In the genomic region with DNA sequence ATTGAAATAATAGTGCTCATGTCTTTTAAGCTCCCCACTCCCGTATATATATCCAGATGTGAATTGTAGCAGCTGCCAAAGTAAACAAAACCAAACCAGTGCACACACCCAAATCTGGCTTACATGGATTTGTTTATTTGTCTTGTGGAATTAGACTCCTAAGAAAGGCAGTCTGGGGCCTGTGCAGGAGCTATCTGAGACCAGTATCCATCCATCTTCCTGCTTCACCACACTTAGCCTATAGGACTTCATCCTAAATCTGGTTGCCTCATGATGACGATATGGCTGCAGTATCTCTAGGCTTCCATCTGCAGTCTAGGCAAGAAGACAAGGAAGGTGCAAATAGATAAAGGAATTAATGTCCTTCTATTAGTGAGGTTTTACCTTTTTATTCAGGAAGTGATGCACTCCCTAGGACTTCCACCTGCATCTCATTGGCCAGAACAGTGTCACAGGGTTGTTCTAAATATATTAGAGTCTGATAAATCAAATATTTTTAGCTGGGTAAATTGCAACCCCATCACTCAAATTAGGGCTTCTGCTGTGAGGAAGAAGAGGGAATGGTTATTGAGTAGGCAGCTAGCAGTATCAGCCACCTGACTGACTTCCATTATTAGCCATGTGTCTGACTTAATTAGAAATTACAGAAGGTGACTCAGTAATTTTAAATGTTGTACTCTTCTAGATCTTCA, we compare ENCODE assay signal across 1 cellular context.
TF ChIP-seq lines count a peak whose summit lies in the region.

No MANE protein-coding gene starts in this region.

TF ChIP-seq in HEK293, 187 proteins besides CTCF, POLR2A, EP300 and RAD21 (continued from another document and continues in another):
- TF ChIP-seq, protein P1, sequence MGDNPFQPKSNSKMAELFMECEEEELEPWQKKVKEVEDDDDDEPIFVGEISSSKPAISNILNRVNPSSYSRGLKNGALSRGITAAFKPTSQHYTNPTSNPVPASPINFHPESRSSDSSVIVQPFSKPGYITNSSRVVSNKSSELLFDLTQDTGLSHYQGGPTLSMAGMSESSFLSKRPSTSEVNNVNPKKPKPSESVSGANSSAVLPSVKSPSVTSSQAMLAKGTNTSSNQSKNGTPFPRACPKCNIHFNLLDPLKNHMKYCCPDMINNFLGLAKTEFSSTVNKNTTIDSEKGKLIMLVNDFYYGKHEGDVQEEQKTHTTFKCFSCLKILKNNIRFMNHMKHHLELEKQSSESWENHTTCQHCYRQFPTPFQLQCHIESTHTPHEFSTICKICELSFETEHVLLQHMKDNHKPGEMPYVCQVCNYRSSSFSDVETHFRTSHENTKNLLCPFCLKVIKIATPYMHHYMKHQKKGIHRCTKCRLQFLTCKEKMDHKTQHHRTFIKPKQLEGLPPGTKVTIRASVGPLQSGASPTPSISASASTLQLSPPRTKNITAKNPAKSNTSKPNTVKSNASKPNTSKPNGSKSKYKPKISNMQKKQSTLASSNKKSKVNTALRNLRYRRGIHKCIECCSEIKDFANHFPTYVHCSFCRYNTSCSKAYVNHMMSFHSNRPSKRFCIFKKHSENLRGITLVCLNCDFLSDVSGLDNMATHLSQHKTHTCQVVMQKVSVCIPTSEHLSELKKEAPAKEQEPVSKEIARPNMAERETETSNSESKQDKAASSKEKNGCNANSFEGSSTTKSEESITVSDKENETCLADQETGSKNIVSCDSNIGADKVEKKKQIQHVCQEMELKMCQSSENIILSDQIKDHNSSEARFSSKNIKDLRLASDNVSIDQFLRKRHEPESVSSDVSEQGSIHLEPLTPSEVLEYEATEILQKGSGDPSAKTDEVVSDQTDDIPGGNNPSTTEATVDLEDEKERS (tag by site-specific recombination; IDR thresholded peaks at IDR 0.05) = no peak
- TF ChIP-seq ZXDB (tag by site-specific recombination; IDR thresholded peaks at IDR 0.05) (peak; percentile 64), SCRT1 (tag by site-specific recombination; IDR thresholded peaks at IDR 0.05; ENCODE audit: borderline replicate concordance) (no peak), HOXA7 (CRISPR knock-in tag; IDR thresholded peaks at IDR 0.05; ENCODE audit: borderline replicate concordance) (no peak), ZBTB20 (tag by site-specific recombination; IDR thresholded peaks at IDR 0.05) (no peak), ZNF670 (tag by site-specific recombination; IDR thresholded peaks at IDR 0.05; ENCODE audit: low read depth) (no peak), WT1 (tag by site-specific recombination; IDR thresholded peaks at IDR 0.05) (peak; percentile 45), ZNF76 (tag by site-specific recombination; IDR thresholded peaks at IDR 0.05; ENCODE audit: borderline replicate concordance, low read depth) (no peak), ZSCAN16 (tag by site-specific recombination; IDR thresholded peaks at IDR 0.05) (no peak), ZNF23 (tag by site-specific recombination; IDR thresholded peaks at IDR 0.05; ENCODE audit: borderline replicate concordance) (no peak), ZNF473 (tag by site-specific recombination; IDR thresholded peaks at IDR 0.05) (no peak), ZNF302 (tag by site-specific recombination; IDR thresholded peaks at IDR 0.05; ENCODE audit: low read depth) (no peak), ZNF658 (tag by site-specific recombination; IDR thresholded peaks at IDR 0.05) (no peak), RBAK (tag by site-specific recombination; IDR thresholded peaks at IDR 0.05) (no peak), ZFP3 (tag by site-specific recombination; IDR thresholded peaks at IDR 0.05; ENCODE audit: low read depth) (no peak), ZNF155 (tag by site-specific recombination; IDR thresholded peaks at IDR 0.05) (no peak), OSR2 (tag by site-specific recombination; IDR thresholded peaks at IDR 0.05) (peak; percentile 63), ZNF843 (tag by site-specific recombination; IDR thresholded peaks at IDR 0.05) (peak; percentile 58; the same call in 1 of the 2 replicates), ZNF747 (tag by site-specific recombination; IDR thresholded peaks at IDR 0.05) (no peak), ZNF223 (tag by site-specific recombination; IDR thresholded peaks at IDR 0.05) (no peak), ZNF549 (tag by site-specific recombination; IDR thresholded peaks at IDR 0.05) (no peak), ZNF629 (tag by site-specific recombination; IDR thresholded peaks at IDR 0.05) (peak; percentile 86), KLF1 (tag by site-specific recombination; IDR thresholded peaks at IDR 0.05) (peak; percentile 48), ZNF596 (tag by site-specific recombination; IDR thresholded peaks at IDR 0.05) (no peak), KLF10 (tag by site-specific recombination; IDR thresholded peaks at IDR 0.05) (peak; percentile 59; the same call in 1 of the 2 replicates), ZNF664 (tag by site-specific recombination; IDR thresholded peaks at IDR 0.05) (no peak), TRIM28 (IDR thresholded peaks at IDR 0.05; ENCODE audit: borderline replicate concordance, low read length) (no peak; the same call in 1 of the 2 replicates), ZNF133 (tag by site-specific recombination; IDR thresholded peaks at IDR 0.05) (no peak), ZNF626 (tag by site-specific recombination; IDR thresholded peaks at IDR 0.05) (no peak), GFI1B (tag by site-specific recombination; IDR thresholded peaks at IDR 0.05) (peak; percentile 95), ZNF2 (tag by site-specific recombination; IDR thresholded peaks at IDR 0.05) (no peak)
- TF ChIP-seq, protein P2, sequence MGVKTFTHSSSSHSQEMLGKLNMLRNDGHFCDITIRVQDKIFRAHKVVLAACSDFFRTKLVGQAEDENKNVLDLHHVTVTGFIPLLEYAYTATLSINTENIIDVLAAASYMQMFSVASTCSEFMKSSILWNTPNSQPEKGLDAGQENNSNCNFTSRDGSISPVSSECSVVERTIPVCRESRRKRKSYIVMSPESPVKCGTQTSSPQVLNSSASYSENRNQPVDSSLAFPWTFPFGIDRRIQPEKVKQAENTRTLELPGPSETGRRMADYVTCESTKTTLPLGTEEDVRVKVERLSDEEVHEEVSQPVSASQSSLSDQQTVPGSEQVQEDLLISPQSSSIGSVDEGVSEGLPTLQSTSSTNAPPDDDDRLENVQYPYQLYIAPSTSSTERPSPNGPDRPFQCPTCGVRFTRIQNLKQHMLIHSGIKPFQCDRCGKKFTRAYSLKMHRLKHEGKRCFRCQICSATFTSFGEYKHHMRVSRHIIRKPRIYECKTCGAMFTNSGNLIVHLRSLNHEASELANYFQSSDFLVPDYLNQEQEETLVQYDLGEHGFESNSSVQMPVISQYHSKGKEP (tag by site-specific recombination; IDR thresholded peaks at IDR 0.05) = no peak
- TF ChIP-seq, protein P3, sequence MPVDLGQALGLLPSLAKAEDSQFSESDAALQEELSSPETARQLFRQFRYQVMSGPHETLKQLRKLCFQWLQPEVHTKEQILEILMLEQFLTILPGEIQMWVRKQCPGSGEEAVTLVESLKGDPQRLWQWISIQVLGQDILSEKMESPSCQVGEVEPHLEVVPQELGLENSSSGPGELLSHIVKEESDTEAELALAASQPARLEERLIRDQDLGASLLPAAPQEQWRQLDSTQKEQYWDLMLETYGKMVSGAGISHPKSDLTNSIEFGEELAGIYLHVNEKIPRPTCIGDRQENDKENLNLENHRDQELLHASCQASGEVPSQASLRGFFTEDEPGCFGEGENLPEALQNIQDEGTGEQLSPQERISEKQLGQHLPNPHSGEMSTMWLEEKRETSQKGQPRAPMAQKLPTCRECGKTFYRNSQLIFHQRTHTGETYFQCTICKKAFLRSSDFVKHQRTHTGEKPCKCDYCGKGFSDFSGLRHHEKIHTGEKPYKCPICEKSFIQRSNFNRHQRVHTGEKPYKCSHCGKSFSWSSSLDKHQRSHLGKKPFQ (tag by site-specific recombination; IDR thresholded peaks at IDR 0.05) = no peak
- TF ChIP-seq, protein P4, sequence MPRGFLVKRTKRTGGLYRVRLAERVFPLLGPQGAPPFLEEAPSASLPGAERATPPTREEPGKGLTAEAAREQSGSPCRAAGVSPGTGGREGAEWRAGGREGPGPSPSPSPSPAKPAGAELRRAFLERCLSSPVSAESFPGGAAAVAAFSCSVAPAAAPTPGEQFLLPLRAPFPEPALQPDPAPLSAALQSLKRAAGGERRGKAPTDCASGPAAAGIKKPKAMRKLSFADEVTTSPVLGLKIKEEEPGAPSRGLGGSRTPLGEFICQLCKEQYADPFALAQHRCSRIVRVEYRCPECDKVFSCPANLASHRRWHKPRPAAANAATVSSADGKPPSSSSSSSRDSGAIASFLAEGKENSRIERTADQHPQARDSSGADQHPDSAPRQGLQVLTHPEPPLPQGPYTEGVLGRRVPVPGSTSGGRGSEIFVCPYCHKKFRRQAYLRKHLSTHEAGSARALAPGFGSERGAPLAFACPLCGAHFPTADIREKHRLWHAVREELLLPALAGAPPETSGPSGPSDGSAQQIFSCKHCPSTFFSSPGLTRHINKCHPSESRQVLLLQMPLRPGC (tag by site-specific recombination; IDR thresholded peaks at IDR 0.05) = no peak
- TF ChIP-seq, protein P5, sequence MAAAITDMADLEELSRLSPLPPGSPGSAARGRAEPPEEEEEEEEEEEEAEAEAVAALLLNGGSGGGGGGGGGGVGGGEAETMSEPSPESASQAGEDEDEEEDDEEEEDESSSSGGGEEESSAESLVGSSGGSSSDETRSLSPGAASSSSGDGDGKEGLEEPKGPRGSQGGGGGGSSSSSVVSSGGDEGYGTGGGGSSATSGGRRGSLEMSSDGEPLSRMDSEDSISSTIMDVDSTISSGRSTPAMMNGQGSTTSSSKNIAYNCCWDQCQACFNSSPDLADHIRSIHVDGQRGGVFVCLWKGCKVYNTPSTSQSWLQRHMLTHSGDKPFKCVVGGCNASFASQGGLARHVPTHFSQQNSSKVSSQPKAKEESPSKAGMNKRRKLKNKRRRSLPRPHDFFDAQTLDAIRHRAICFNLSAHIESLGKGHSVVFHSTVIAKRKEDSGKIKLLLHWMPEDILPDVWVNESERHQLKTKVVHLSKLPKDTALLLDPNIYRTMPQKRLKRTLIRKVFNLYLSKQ (tag by site-specific recombination; IDR thresholded peaks at IDR 0.05; ENCODE audit: borderline replicate concordance) = no peak
- TF ChIP-seq, protein P6, sequence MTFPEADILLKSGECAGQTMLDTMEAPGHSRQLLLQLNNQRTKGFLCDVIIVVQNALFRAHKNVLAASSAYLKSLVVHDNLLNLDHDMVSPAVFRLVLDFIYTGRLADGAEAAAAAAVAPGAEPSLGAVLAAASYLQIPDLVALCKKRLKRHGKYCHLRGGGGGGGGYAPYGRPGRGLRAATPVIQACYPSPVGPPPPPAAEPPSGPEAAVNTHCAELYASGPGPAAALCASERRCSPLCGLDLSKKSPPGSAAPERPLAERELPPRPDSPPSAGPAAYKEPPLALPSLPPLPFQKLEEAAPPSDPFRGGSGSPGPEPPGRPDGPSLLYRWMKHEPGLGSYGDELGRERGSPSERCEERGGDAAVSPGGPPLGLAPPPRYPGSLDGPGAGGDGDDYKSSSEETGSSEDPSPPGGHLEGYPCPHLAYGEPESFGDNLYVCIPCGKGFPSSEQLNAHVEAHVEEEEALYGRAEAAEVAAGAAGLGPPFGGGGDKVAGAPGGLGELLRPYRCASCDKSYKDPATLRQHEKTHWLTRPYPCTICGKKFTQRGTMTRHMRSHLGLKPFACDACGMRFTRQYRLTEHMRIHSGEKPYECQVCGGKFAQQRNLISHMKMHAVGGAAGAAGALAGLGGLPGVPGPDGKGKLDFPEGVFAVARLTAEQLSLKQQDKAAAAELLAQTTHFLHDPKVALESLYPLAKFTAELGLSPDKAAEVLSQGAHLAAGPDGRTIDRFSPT (tag by site-specific recombination; IDR thresholded peaks at IDR 0.05) = no peak
- TF ChIP-seq, protein P7, sequence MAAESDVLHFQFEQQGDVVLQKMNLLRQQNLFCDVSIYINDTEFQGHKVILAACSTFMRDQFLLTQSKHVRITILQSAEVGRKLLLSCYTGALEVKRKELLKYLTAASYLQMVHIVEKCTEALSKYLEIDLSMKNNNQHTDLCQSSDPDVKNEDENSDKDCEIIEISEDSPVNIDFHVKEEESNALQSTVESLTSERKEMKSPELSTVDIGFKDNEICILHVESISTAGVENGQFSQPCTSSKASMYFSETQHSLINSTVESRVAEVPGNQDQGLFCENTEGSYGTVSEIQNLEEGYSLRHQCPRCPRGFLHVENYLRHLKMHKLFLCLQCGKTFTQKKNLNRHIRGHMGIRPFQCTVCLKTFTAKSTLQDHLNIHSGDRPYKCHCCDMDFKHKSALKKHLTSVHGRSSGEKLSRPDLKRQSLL (tag by site-specific recombination; IDR thresholded peaks at IDR 0.05) = no peak
- TF ChIP-seq, protein P8, sequence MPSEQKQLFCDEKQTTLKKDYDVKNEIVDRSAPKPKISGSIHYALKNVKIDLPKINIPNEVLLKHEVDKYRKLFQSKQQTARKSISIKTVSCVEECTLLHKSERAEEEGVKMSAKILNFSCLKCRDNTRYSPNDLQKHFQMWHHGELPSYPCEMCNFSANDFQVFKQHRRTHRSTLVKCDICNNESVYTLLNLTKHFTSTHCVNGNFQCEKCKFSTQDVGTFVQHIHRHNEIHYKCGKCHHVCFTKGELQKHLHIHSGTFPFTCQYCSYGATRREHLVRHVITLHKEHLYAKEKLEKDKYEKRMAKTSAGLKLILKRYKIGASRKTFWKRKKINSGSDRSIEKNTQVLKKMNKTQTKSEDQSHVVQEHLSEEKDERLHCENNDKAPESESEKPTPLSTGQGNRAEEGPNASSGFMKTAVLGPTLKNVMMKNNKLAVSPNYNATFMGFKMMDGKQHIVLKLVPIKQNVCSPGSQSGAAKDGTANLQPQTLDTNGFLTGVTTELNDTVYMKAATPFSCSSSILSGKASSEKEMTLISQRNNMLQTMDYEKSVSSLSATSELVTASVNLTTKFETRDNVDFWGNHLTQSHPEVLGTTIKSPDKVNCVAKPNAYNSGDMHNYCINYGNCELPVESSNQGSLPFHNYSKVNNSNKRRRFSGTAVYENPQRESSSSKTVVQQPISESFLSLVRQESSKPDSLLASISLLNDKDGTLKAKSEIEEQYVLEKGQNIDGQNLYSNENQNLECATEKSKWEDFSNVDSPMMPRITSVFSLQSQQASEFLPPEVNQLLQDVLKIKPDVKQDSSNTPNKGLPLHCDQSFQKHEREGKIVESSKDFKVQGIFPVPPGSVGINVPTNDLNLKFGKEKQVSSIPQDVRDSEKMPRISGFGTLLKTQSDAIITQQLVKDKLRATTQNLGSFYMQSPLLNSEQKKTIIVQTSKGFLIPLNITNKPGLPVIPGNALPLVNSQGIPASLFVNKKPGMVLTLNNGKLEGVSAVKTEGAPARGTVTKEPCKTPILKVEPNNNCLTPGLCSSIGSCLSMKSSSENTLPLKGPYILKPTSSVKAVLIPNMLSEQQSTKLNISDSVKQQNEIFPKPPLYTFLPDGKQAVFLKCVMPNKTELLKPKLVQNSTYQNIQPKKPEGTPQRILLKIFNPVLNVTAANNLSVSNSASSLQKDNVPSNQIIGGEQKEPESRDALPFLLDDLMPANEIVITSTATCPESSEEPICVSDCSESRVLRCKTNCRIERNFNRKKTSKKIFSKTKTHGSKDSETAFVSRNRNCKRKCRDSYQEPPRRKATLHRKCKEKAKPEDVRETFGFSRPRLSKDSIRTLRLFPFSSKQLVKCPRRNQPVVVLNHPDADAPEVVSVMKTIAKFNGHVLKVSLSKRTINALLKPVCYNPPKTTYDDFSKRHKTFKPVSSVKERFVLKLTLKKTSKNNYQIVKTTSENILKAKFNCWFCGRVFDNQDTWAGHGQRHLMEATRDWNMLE (tag by site-specific recombination; conservative IDR thresholded peaks at IDR 0.05; ENCODE audit: low read depth) = no peak
- TF ChIP-seq, protein P9, sequence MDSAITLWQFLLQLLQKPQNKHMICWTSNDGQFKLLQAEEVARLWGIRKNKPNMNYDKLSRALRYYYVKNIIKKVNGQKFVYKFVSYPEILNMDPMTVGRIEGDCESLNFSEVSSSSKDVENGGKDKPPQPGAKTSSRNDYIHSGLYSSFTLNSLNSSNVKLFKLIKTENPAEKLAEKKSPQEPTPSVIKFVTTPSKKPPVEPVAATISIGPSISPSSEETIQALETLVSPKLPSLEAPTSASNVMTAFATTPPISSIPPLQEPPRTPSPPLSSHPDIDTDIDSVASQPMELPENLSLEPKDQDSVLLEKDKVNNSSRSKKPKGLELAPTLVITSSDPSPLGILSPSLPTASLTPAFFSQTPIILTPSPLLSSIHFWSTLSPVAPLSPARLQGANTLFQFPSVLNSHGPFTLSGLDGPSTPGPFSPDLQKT (IDR thresholded peaks at IDR 0.05; ENCODE audit: borderline replicate concordance, low read depth, low read length) = no peak
